ENCODE assay signal across 27 cellular contexts in genomic region chr12:61846805-61847204, GRCh38.
"Had no signal": no experiment of that assay in that cellular context is flagged by ENCODE, and none has a peak within 500 bp of the region (broad histone marks: within the 10 kb centered on the region; RNA-seq: fewer than 3 reads in every experiment).

No MANE protein-coding gene starts in this region.

- DNase-seq: activated B cell treated with CpG ODN at 0.5 μM for 24 hours; activated CD4-positive, alpha-beta memory T cell treated with anti-CD3 and anti-CD28 coated beads, Interleukin-2, amount 10 ng/mL, durations not matched to agents 7 days and 5 days; activated CD4-positive, alpha-beta T cell treated with anti-CD3 and anti-CD28 coated beads for 48 hours; activated CD4-positive, CD25-positive, alpha-beta regulatory T cell treated with anti-CD3 and anti-CD28 coated beads, Interleukin-2, amount 50 U/mL, for 72 hours; activated CD8-positive, alpha-beta memory T cell treated with anti-CD3 and anti-CD28 coated beads for 24 hours; activated CD8-positive, alpha-beta memory T cell treated with anti-CD3 and anti-CD28 coated beads, Interleukin-2, amount 10 ng/mL, durations not matched to agents 7 days and 5 days; activated CD8-positive, alpha-beta memory T cell treated with anti-CD3 and anti-CD28 coated beads, Interleukin-2, amount 50 U/mL, for 48 hours; activated effector memory CD4-positive, alpha-beta T cell treated with Interleukin-2 at 50 U/mL for 16 hours; activated naive CD4-positive, alpha-beta T cell treated with anti-CD3 and anti-CD28 coated beads, Interleukin-2, amount 10 ng/mL, durations not matched to agents 7 days and 5 days; activated naive CD8-positive, alpha-beta T cell treated with anti-CD3 and anti-CD28 coated beads, Interleukin-2, amount 50 U/mL, for 24 hours; activated T-cell treated with anti-CD3 and anti-CD28 coated beads, Interleukin-2, amount 50 U/mL, for 48 hours; anterior cingulate cortex; caudate nucleus; cerebellar nuclear complex; NCI-H1105; NCI-H1417 treated with DMSO at 0.1 percent for 48 hours; NCI-H1694; NCI-H2029; NCI-H2171 treated with DMSO at 0.1 percent for 48 hours; NCI-H2227 treated with DMSO at 0.1 percent for 48 hours; NCI-H526; NCI-H748 treated with DMSO at 0.1 percent for 48 hours; Right ventricle myocardium superior; SW 1271; T-helper 1 cell; T-helper 2 cell; T-helper 9 cell had no signal
